ENCODE assay signal across 17 cellular contexts in the genomic region with DNA sequence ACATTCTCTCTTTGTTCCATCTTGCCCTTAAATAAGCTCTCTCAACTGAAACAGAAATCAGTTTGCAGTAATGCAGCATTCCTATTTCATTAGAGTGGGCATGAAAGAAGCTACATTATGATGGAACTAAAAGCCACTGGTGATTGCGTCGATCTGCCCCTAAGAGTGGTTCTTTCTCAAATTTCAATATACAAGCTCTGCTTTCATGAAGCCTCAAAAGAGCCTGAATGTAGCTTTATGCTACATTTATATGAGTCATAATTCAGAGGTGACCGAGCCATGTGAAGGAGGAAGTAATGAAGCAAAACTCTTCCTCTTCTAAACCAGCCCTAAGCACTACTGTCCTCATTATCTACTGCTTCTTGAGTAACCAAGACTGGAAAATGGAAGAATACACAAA.
A peak's percentile ranks its signal among the peaks of the same experiment; 100 is the strongest.
DNase-seq lines count a peak whose midpoint lies in the region; ATAC-seq and TF ChIP-seq lines count a peak whose summit lies in the region.
"Had no signal": no experiment of that assay in that cellular context is flagged by ENCODE, and none has a peak within 500 bp of the region (broad histone marks: within the 10 kb centered on the region; RNA-seq: fewer than 3 reads in every experiment).

No MANE protein-coding gene starts in this region.

- DNase-seq in Calu3: no peak
- DNase-seq in KBM-7: peak; percentile 57
- DNase-seq in SKM-1 (lab: John Stamatoyannopoulos, UW; ENCODE audit: unreplicated experiment): peak; percentile 89
- no peak for DNase-seq in left colon
- no peak for DNase-seq in heart left ventricle
- no peak for DNase-seq in suprapubic skin (ENCODE audit: low spot score in 2 of 2)
- DNase-seq in lower leg skin (ENCODE audit: low spot score in 2 of 2): no peak
- no peak for DNase-seq in AG08395 (ENCODE audit: low spot score)
- DNase-seq: activated CD4-positive, alpha-beta memory T cell treated with anti-CD3 and anti-CD28 coated beads for 36 hours; activated T-cell treated with anti-CD3 and anti-CD28 coated beads, Interleukin-2, amount 50 U/mL, for 48 hours; amygdala; CD4-positive, alpha-beta T cell; islet precursor cell; NCI-H187 treated with DMSO at 0.1 percent for 48 hours; NCI-H82; pancreas; Right ventricle myocardium superior had no signal

- H3K27ac ChIP-seq in heart left ventricle: no peak overlapping the region
- H3K27ac ChIP-seq in suprapubic skin: no peak overlapping the region
- H3K27ac ChIP-seq: pancreas had no signal

- TF ChIP-seq CTCF in Calu3 (IDR thresholded peaks at IDR 0.05; ENCODE audit: unreplicated experiment) (no peak), heart left ventricle (IDR thresholded peaks at IDR 0.05) (no peak), suprapubic skin (IDR thresholded peaks at IDR 0.05) (no peak), lower leg skin (IDR thresholded peaks at IDR 0.05) (no peak)

- no peak for TF ChIP-seq EP300 in suprapubic skin (IDR thresholded peaks at IDR 0.05)

- H3K4me3 Mint-ChIP-seq in Calu3 (ENCODE audit: low read depth, unreplicated experiment): no peak overlapping the region
- H3K4me3 Mint-ChIP-seq: activated CD4-positive, alpha-beta memory T cell treated with anti-CD3 and anti-CD28 coated beads for 36 hours; CD4-positive, alpha-beta T cell had no signal

- H3K4me1 ChIP-seq in heart left ventricle (no peaks in the 10 kb centered on the region), suprapubic skin (no peaks in the 10 kb centered on the region)
- H3K4me1 ChIP-seq: pancreas had no signal

- peaks cover 6% of the 10 kb centered on the region for H3K9me3 Mint-ChIP-seq in Calu3 (ENCODE audit: low read depth, unreplicated experiment)

- H3K36me3 ChIP-seq in heart left ventricle: no peaks in the 10 kb centered on the region
- H3K36me3 ChIP-seq in suprapubic skin: no peaks in the 10 kb centered on the region
- H3K36me3 ChIP-seq: pancreas had no signal

- no peak for TF ChIP-seq POLR2A in heart left ventricle (IDR thresholded peaks at IDR 0.05)
- TF ChIP-seq POLR2A in suprapubic skin (IDR thresholded peaks at IDR 0.05): no peak
- no peak for TF ChIP-seq POLR2A in lower leg skin (IDR thresholded peaks at IDR 0.05)

- BruUV-seq in Calu3 (replicated peaks; lab: Mats Ljungman, UMichigan): no TSS peak

- in situ Hi-C loops in KBM-7 (cut with MboI; ENCODE audit: low pct_unique_long_range_greater_than_20kb, low sequenced_read_pairs): no loop called here

- ATAC-seq in left colon (peak; percentile 76), heart left ventricle (no peak)

- H3K4me3 ChIP-seq in heart left ventricle: no peak overlapping the region
- H3K4me3 ChIP-seq in suprapubic skin: no peak overlapping the region
- no peak overlapping the region for H3K4me3 ChIP-seq in lower leg skin (ENCODE audit: low read depth, poor library complexity, severe bottlenecking)
- H3K4me3 ChIP-seq: pancreas had no signal

- H3K27me3 Mint-ChIP-seq in Calu3 (ENCODE audit: unreplicated experiment): no peaks in the 10 kb centered on the region

- H3K27me3 ChIP-seq in heart left ventricle (peaks cover 0 to 18% (median 0%) of the 10 kb centered on the region in 9 donors), suprapubic skin (peaks cover 3% of the 10 kb centered on the region)
- H3K27me3 ChIP-seq: pancreas had no signal

- H3K27ac Mint-ChIP-seq in Calu3 (ENCODE audit: unreplicated experiment): peak overlapping the region; percentile 82
- H3K27ac Mint-ChIP-seq: activated CD4-positive, alpha-beta memory T cell treated with anti-CD3 and anti-CD28 coated beads for 36 hours; CD4-positive, alpha-beta T cell had no signal

- peaks cover 9% of the 10 kb centered on the region for H3K4me1 Mint-ChIP-seq in Calu3 (ENCODE audit: low read depth, unreplicated experiment)

- 77 to 79% (median 78%) methylated on average over 3 of the region's 3 CpGs for WGBS in heart left ventricle, 4 donors
- 65% methylated on average over 3 of the region's 3 CpGs for WGBS in suprapubic skin
- 70 to 73% methylated on average over 3 of the region's 3 CpGs for WGBS in lower leg skin, 2 donors

- H3K9me3 ChIP-seq in heart left ventricle (peaks cover 0 to 19% (median 2%) of the 10 kb centered on the region in 12 donors), suprapubic skin (no peaks in the 10 kb centered on the region)
- H3K9me3 ChIP-seq: pancreas had no signal

- H3K36me3 Mint-ChIP-seq in Calu3 (ENCODE audit: insufficient read depth, unreplicated experiment): no peaks in the 10 kb centered on the region

- intact Hi-C loops in Calu3 (cut with micrococcal nuclease; ENCODE audit: unreplicated experiment): no loop called here
- intact Hi-C loops in left colon (cut with DNase I, micrococcal nuclease): no loop called here
- intact Hi-C loops in heart left ventricle (cut with DNase I): no loop called here
- intact Hi-C loops in lower leg skin (cut with DNase I; ENCODE audit: low total_unique reads): no loop called here

- CTCF ChIA-PET in Calu3 (lab: Charles Lee): interaction anchor here (0.6 to 1.0 kb wide), 4 partner anchors 120 to 502 kb away, joined by 3 to 6 read pairs (median 4); a partner anchor contains a TSS

Comparison
In these comparisons a context has a peak if more than half of its experiments do, and no peak if none do; other contexts are left out.
1. DNase-seq: peak in KBM-7 (single experiment) and SKM-1 (single experiment); none in Calu3 (single experiment), left colon (0 of 2), heart left ventricle (0 of 5), suprapubic skin (0 of 2), lower leg skin (0 of 2) and AG08395 (single experiment).